Comparison of ENCODE assay signal across 1 cellular context in genomic region chr5:15008476-15008875, GRCh38.
TF ChIP-seq lines count a peak whose summit lies in the region.

No MANE protein-coding gene starts in this region.

TF ChIP-seq in HCT116, 20 proteins besides CTCF, POLR2A, EP300 and RAD21 (continued from another document):
- TF ChIP-seq SRF (IDR thresholded peaks at IDR 0.05; ENCODE audit: low read depth) (0 out of 2 replicates have a peak, but pooled peaks have one; percentile 42), CEBPB (IDR thresholded peaks at IDR 0.05; ENCODE audit: low read depth) (peak; percentile 97), CBX3 (IDR thresholded peaks at IDR 0.05; ENCODE audit: low read depth) (peak; percentile 94), ELF1 (IDR thresholded peaks at IDR 0.05; ENCODE audit: borderline replicate concordance, low read depth) (no peak), EZH2phosphoT487 (IDR thresholded peaks at IDR 0.05; ENCODE audit: borderline replicate concordance) (no peak)
TF ChIP-seq in HCT116: peak in this region for 12.
